23 cellular contexts compared by ENCODE assay signal in the genomic region with DNA sequence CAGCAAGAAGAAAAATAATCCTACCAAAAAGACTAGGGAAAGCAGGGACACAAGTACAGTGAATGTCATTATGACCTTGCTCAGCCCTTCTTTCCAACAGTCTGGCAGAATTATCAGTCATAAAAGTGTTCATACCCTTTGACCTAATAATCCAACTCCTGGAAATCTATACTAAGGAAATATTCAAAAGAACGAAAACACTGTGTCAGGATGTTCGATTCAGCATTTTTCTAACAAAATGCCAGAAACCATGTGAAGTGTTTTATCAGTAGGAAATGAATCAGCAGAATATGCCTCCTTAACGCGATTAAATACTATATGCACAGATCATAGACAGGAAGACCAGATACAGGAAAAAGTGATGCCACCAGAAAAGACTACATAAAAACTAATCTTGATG. TPM values are rescaled to one million over a fixed set of nuclear protein-coding genes. Genes with fewer than 3 reads are reported as not detected.
DNase-seq lines count a peak whose midpoint lies in the region; ATAC-seq, FAIRE-seq and TF ChIP-seq lines count a peak whose summit lies in the region.
"Had no signal": no experiment of that assay in that cellular context is flagged by ENCODE, and none has a peak within 500 bp of the region (broad histone marks: within the 10 kb centered on the region; RNA-seq: fewer than 3 reads in every experiment).

No MANE protein-coding gene starts in this region.

- FAIRE-seq in endothelial cell of umbilical vein (lab: Jason Lieb, UNC), result peak; percentile 91

- TF ChIP-seq CTCF in endothelial cell of umbilical vein (IDR thresholded peaks at IDR 0.05; ENCODE audit: extremely low read depth in 1 of 2, insufficient read depth in 1 of 2, low read depth in 1 of 2, low read length in 2 of 2), result no peak
- TF ChIP-seq CTCF in osteocyte (IDR thresholded peaks at IDR 0.05), result no peak

- peak overlapping the region; percentile 30 for H3K27ac ChIP-seq in endothelial cell of umbilical vein (ENCODE audit: insufficient read depth, low read depth, low read length)
- H3K27ac ChIP-seq: colonic mucosa, neutrophil, right atrium auricular region had no signal

- no peak overlapping the region for H3K4me3 Mint-ChIP-seq in osteocyte (ENCODE audit: unreplicated experiment)
- no peak overlapping the region for H3K4me3 Mint-ChIP-seq in activated CD8-positive, alpha-beta memory T cell treated with anti-CD3 and anti-CD28 coated beads, Interleukin-2, amount 10 ng/mL, durations not matched to agents 7 days and 5 days
- H3K4me3 Mint-ChIP-seq in T-helper 2 cell treated with Interferon-gamma antibody and Interleukin-4, amounts not matched to agents 5 μg/mL and 100 μg/mL, for 36 hours, result no peak overlapping the region
- H3K4me3 Mint-ChIP-seq: activated B cell treated with CpG ODN at 0.5 μM for 24 hours; activated CD4-positive, alpha-beta memory T cell treated with anti-CD3 and anti-CD28 coated beads, Interleukin-2, amount 10 ng/mL, durations not matched to agents 7 days and 5 days; activated T-cell treated with anti-CD3 and anti-CD28 coated beads, Interleukin-2, amount 50 U/mL, for 24 hours had no signal

- H3K27ac Mint-ChIP-seq in osteocyte (ENCODE audit: unreplicated experiment), result peak overlapping the region; percentile 86
- no peak overlapping the region for H3K27ac Mint-ChIP-seq in activated CD8-positive, alpha-beta memory T cell treated with anti-CD3 and anti-CD28 coated beads, Interleukin-2, amount 10 ng/mL, durations not matched to agents 7 days and 5 days
- no peak overlapping the region for H3K27ac Mint-ChIP-seq in T-helper 2 cell treated with Interferon-gamma antibody and Interleukin-4, amounts not matched to agents 5 μg/mL and 100 μg/mL, for 36 hours
- H3K27ac Mint-ChIP-seq: activated B cell treated with CpG ODN at 0.5 μM for 24 hours; activated CD4-positive, alpha-beta memory T cell treated with anti-CD3 and anti-CD28 coated beads, Interleukin-2, amount 10 ng/mL, durations not matched to agents 7 days and 5 days; activated T-cell treated with anti-CD3 and anti-CD28 coated beads, Interleukin-2, amount 50 U/mL, for 24 hours had no signal

- H2AFZ ChIP-seq in endothelial cell of umbilical vein (ENCODE audit: low read depth, low read length), result no peak overlapping the region

- dilution Hi-C loops in endothelial cell of umbilical vein (cut with MboI; ENCODE audit: extremely low pct_ligation_motif_present, low sequenced_read_pairs), result no loop called here

- H3K4me1 Mint-ChIP-seq in osteocyte (ENCODE audit: unreplicated experiment), result peaks cover 40% of the 10 kb centered on the region
- H3K4me1 Mint-ChIP-seq in activated CD8-positive, alpha-beta memory T cell treated with anti-CD3 and anti-CD28 coated beads, Interleukin-2, amount 10 ng/mL, durations not matched to agents 7 days and 5 days, result no peaks in the 10 kb centered on the region
- H3K4me1 Mint-ChIP-seq in T-helper 2 cell treated with Interferon-gamma antibody and Interleukin-4, amounts not matched to agents 5 μg/mL and 100 μg/mL, for 36 hours (ENCODE audit: low read depth), result peaks cover 4% of the 10 kb centered on the region
- H3K4me1 Mint-ChIP-seq: activated B cell treated with CpG ODN at 0.5 μM for 24 hours had no signal

- no peak overlapping the region for H3K9ac ChIP-seq in endothelial cell of umbilical vein (replicated peaks; ENCODE audit: extremely low read depth, insufficient read depth, low read length)

- H3K79me2 ChIP-seq in endothelial cell of umbilical vein (ENCODE audit: control insufficient read depth, insufficient read depth, low read length), result no peaks in the 10 kb centered on the region

- H3K36me3 Mint-ChIP-seq in osteocyte (ENCODE audit: unreplicated experiment), result peaks cover 28% of the 10 kb centered on the region
- H3K36me3 Mint-ChIP-seq in activated CD8-positive, alpha-beta memory T cell treated with anti-CD3 and anti-CD28 coated beads, Interleukin-2, amount 10 ng/mL, durations not matched to agents 7 days and 5 days, result peaks cover 2% of the 10 kb centered on the region
- H3K36me3 Mint-ChIP-seq in T-helper 2 cell treated with Interferon-gamma antibody and Interleukin-4, amounts not matched to agents 5 μg/mL and 100 μg/mL, for 36 hours (ENCODE audit: low read depth), result no peaks in the 10 kb centered on the region

- H3K4me1 ChIP-seq in endothelial cell of umbilical vein (ENCODE audit: control insufficient read depth, extremely low read depth, insufficient read depth, low read length), result peaks cover 11% of the 10 kb centered on the region
- H3K4me1 ChIP-seq: colonic mucosa, right atrium auricular region had no signal

- CTCF ChIA-PET in endothelial cell of umbilical vein (lab: Charles Lee), result no interaction called here
- CTCF ChIA-PET in activated CD8-positive, alpha-beta memory T cell treated with anti-CD3 and anti-CD28 coated beads, Interleukin-2, amount 10 ng/mL, durations not matched to agents 7 days and 5 days (lab: Charles Lee), result no interaction called here

- intact Hi-C loops in endothelial cell of umbilical vein (cut with micrococcal nuclease), result no loop called here

- no peaks in the 10 kb centered on the region for H3K36me3 ChIP-seq in endothelial cell of umbilical vein (ENCODE audit: control insufficient read depth in 2 of 2, extremely low read depth in 1 of 2, insufficient read depth in 2 of 2, low read length in 2 of 2)
- H3K36me3 ChIP-seq: colonic mucosa, neutrophil, right atrium auricular region had no signal

- TF ChIP-seq POLR2A in endothelial cell of umbilical vein (IDR thresholded peaks at IDR 0.05; ENCODE audit: low read depth, low read length), result no peak

- H4K20me1 ChIP-seq in endothelial cell of umbilical vein (replicated peaks; ENCODE audit: control insufficient read depth, extremely low read depth, insufficient read depth, low read length), result no peaks in the 10 kb centered on the region

- DNase-seq in ELR (ENCODE audit: low read depth) (peak; percentile 45), endothelial cell of umbilical vein (ENCODE audit: low read depth, low spot score) (peak; percentile 74), osteocyte (ENCODE audit: extremely low spot score, unreplicated experiment) (no peak), NCI-H2196 treated with DMSO at 0.1 percent for 48 hours (lab: John Stamatoyannopoulos, UW; ENCODE audit: unreplicated experiment) (no peak), mucosa of gallbladder (ENCODE audit: low spot score) (no peak)
- DNase-seq in activated CD8-positive, alpha-beta memory T cell treated with anti-CD3 and anti-CD28 coated beads, Interleukin-2, amount 10 ng/mL, durations not matched to agents 7 days and 5 days, result no peak
- no peak for DNase-seq in T-helper 2 cell treated with Interferon-gamma antibody and Interleukin-4, amounts not matched to agents 5 μg/mL and 100 μg/mL, for 36 hours (ENCODE audit: low spot score)
- DNase-seq: activated B cell treated with CpG ODN at 0.5 μM for 24 hours; activated CD4-positive, alpha-beta memory T cell treated with anti-CD3 and anti-CD28 coated beads, Interleukin-2, amount 10 ng/mL, durations not matched to agents 7 days and 5 days; activated naive CD4-positive, alpha-beta T cell treated with Interleukin-2 at 50 U/mL for 16 hours; activated T-cell treated with anti-CD3 and anti-CD28 coated beads, Interleukin-2, amount 50 U/mL, for 24 hours; anterior cingulate cortex; colonic mucosa; DMS79 treated with DMSO at 0.1 percent for 48 hours; GOT3; NCI-H2107; NCI-H524 treated with DMSO at 0.1 percent for 48 hours; T-helper 1 cell had no signal

- H3K4me3 ChIP-seq in endothelial cell of umbilical vein (replicated peaks in 1 of 3; ENCODE audit: insufficient read depth in 1 of 3, low read depth in 1 of 3, low read length in 3 of 3), result no peak overlapping the region
- H3K4me3 ChIP-seq: colonic mucosa, right atrium auricular region had no signal

- peak overlapping the region; percentile 45 for H3K4me2 ChIP-seq in endothelial cell of umbilical vein (ENCODE audit: insufficient read depth, low read length)

- BruUV-seq in endothelial cell of umbilical vein (replicated peaks; lab: Mats Ljungman, UMichigan), result no TSS peak

- ATAC-seq in SK-N-SH treated with all-trans-retinoic acid at 6 μM for 48 hours, result peak; percentile 68
- ATAC-seq in activated CD8-positive, alpha-beta memory T cell treated with anti-CD3 and anti-CD28 coated beads, Interleukin-2, amount 10 ng/mL, durations not matched to agents 7 days and 5 days, result no peak
- ATAC-seq: left lobe of liver, Right ventricle myocardium inferior had no signal

- H3K9me1 ChIP-seq in endothelial cell of umbilical vein (replicated peaks; ENCODE audit: control insufficient read depth, extremely low read depth, insufficient read depth, low read length), result no peaks in the 10 kb centered on the region

- no peaks in the 10 kb centered on the region for H3K9me3 ChIP-seq in endothelial cell of umbilical vein (replicated peaks; ENCODE audit: control insufficient read depth, insufficient read depth, low read length)
- H3K9me3 ChIP-seq: colonic mucosa, neutrophil had no signal

- POLR2A ChIA-PET in endothelial cell of umbilical vein (lab: Charles Lee), result no interaction called here

- no peaks in the 10 kb centered on the region for H3K27me3 Mint-ChIP-seq in osteocyte (ENCODE audit: unreplicated experiment)
- H3K27me3 Mint-ChIP-seq in activated CD8-positive, alpha-beta memory T cell treated with anti-CD3 and anti-CD28 coated beads, Interleukin-2, amount 10 ng/mL, durations not matched to agents 7 days and 5 days, result no peaks in the 10 kb centered on the region
- H3K27me3 Mint-ChIP-seq in T-helper 2 cell treated with Interferon-gamma antibody and Interleukin-4, amounts not matched to agents 5 μg/mL and 100 μg/mL, for 36 hours (ENCODE audit: low read depth), result no peaks in the 10 kb centered on the region
- H3K27me3 Mint-ChIP-seq: activated B cell treated with CpG ODN at 0.5 μM for 24 hours; activated CD4-positive, alpha-beta memory T cell treated with anti-CD3 and anti-CD28 coated beads, Interleukin-2, amount 10 ng/mL, durations not matched to agents 7 days and 5 days had no signal

- no peaks in the 10 kb centered on the region for H3K27me3 ChIP-seq in endothelial cell of umbilical vein (ENCODE audit: control insufficient read depth in 2 of 2, insufficient read depth in 2 of 2, low read length in 2 of 2)
- H3K27me3 ChIP-seq: colonic mucosa, neutrophil, right atrium auricular region had no signal

- H3K9me3 Mint-ChIP-seq in osteocyte (ENCODE audit: unreplicated experiment), result no peaks in the 10 kb centered on the region
- H3K9me3 Mint-ChIP-seq in activated CD8-positive, alpha-beta memory T cell treated with anti-CD3 and anti-CD28 coated beads, Interleukin-2, amount 10 ng/mL, durations not matched to agents 7 days and 5 days (ENCODE audit: low read depth), result no peaks in the 10 kb centered on the region
- no peaks in the 10 kb centered on the region for H3K9me3 Mint-ChIP-seq in T-helper 2 cell treated with Interferon-gamma antibody and Interleukin-4, amounts not matched to agents 5 μg/mL and 100 μg/mL, for 36 hours
- H3K9me3 Mint-ChIP-seq: activated B cell treated with CpG ODN at 0.5 μM for 24 hours; activated CD4-positive, alpha-beta memory T cell treated with anti-CD3 and anti-CD28 coated beads, Interleukin-2, amount 10 ng/mL, durations not matched to agents 7 days and 5 days; activated T-cell treated with anti-CD3 and anti-CD28 coated beads, Interleukin-2, amount 50 U/mL, for 24 hours had no signal

RNA-seq across cellular contexts. Expression of a gene that starts 16.2 kb away (rescaled TPM):
- not detected in 2 replicates for total RNA-seq in endothelial cell of umbilical vein
- polyA plus RNA-seq in endothelial cell of umbilical vein, result not detected in 2 replicates
- polyA plus RNA-seq in endothelial cell of umbilical vein (2011; cell fraction: cytosol; rRNA removed), result not detected in 2 replicates
- polyA plus RNA-seq in endothelial cell of umbilical vein (2011; cell fraction: nucleus; rRNA removed), result not detected in 2 replicates
- not detected in 2 replicates for polyA plus RNA-seq in endothelial cell of umbilical vein (2012)
- polyA minus RNA-seq in endothelial cell of umbilical vein, result not detected in 2 replicates
- not detected for polyA minus RNA-seq in endothelial cell of umbilical vein (2011; cell fraction: cytosol; rRNA and poly(A)+ RNA removed)
- polyA minus RNA-seq in endothelial cell of umbilical vein (2011; cell fraction: nucleus; rRNA and poly(A)+ RNA removed), result not detected in 2 replicates
- total RNA-seq in osteocyte, result not detected in 2 replicates
- not detected for total RNA-seq in mucosa of gallbladder
- not detected for total RNA-seq in activated CD8-positive, alpha-beta memory T cell treated with anti-CD3 and anti-CD28 coated beads, Interleukin-2, amount 10 ng/mL, durations not matched to agents 7 days and 5 days
- total RNA-seq: activated B cell treated with CpG ODN at 0.5 μM for 24 hours; activated CD4-positive, alpha-beta memory T cell treated with anti-CD3 and anti-CD28 coated beads, Interleukin-2, amount 10 ng/mL, durations not matched to agents 7 days and 5 days; colonic mucosa; left lobe of liver; right atrium auricular region; Right ventricle myocardium inferior had no signal

Comparison
In these comparisons a context has a peak if more than half of its experiments do, and no peak if none do; other contexts are left out.
1. DNase-seq: peak in ELR (single experiment) and endothelial cell of umbilical vein (single experiment); none in osteocyte (single experiment), NCI-H2196 treated with DMSO at 0.1 percent for 48 hours (single experiment), mucosa of gallbladder (single experiment), activated CD8-positive, alpha-beta memory T cell treated with anti-CD3 and anti-CD28 coated beads, Interleukin-2, amount 10 ng/mL, durations not matched to agents 7 days and 5 days (single experiment) and T-helper 2 cell treated with Interferon-gamma antibody and Interleukin-4, amounts not matched to agents 5 μg/mL and 100 μg/mL, for 36 hours (single experiment).